Comparison of ENCODE assay signal across 8 cellular contexts in the genomic region with DNA sequence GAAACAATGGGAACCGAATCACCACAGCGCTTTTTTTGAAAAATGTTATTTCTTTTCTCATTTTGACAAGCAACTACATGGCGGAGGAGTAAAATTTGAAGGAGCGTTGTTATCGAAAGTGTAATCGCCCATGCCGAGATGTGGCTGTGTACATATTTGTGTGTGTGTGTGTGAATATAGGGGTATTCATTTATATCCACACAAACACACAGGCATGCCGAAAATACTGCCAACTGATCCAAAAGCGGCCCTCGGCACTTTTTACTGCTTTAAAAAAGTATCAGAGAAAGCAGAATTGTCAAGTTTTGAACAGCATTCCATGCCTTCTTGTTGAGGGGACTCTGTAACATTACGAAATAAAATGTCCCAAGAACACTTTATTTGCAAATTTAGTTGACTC. TPM values are rescaled to one million over a fixed set of nuclear protein-coding genes. Genes with fewer than 3 reads are reported as not detected.
DNase-seq lines count a peak whose midpoint lies in the region; ATAC-seq, FAIRE-seq and TF ChIP-seq lines count a peak whose summit lies in the region.

No MANE protein-coding gene starts in this region.

- peak overlapping the region; percentile 91 for H3K4me3 ChIP-seq in HFF-Myc (replicated peaks; ENCODE audit: low read depth, low read length)
- H3K4me3 ChIP-seq in mucosa of descending colon: peak overlapping the region; percentile 40

- intact Hi-C loops in mucosa of descending colon (cut with DNase I, micrococcal nuclease): loop anchor here in 1 of 2 donors (10.0 kb wide), 1 partner anchor 55 kb away; no protein-coding TSS in a partner anchor

- DNase-seq in A172 (ENCODE audit: low spot score) (peak; percentile 16), HFF-Myc (ENCODE audit: extremely low read depth, low read depth) (no peak), caudate nucleus (lab: John Stamatoyannopoulos, UW) (peak in 6 of 61 donors; percentile 10 to 57 (median 34)), mucosa of descending colon (peak in 1 of 3 donors; percentile 36), NCI-H2227 treated with DMSO at 0.1 percent for 48 hours (lab: John Stamatoyannopoulos, UW) (no peak), GM12892 (ENCODE audit: insufficient read length) (no peak)

- ATAC-seq in mucosa of descending colon (no peak), GM21529 (IDR thresholded peaks at IDR 0.05; ENCODE audit: unreplicated experiment) (no peak), HG02970 (IDR thresholded peaks at IDR 0.05; ENCODE audit: low FRiP score, unreplicated experiment) (no peak)

- H3K27ac ChIP-seq in caudate nucleus (ENCODE audit: low read depth, low read length): peak overlapping the region; percentile 89

- no peak for TF ChIP-seq POLR2A in GM12892 (IDR thresholded peaks at IDR 0.05; ENCODE audit: low read depth, low read length)

- no peaks in the 10 kb centered on the region for H3K36me3 ChIP-seq in mucosa of descending colon (ENCODE audit: low read depth)

- no peaks in the 10 kb centered on the region for H3K9me3 ChIP-seq in mucosa of descending colon

- TF ChIP-seq CTCF in HFF-Myc (IDR thresholded peaks at IDR 0.05; ENCODE audit: low read depth, low read length, missing control alignments): no peak
- TF ChIP-seq CTCF in mucosa of descending colon (IDR thresholded peaks at IDR 0.05): no peak

- FAIRE-seq in GM12892 (lab: Jason Lieb, UNC): no peak

- no peaks in the 10 kb centered on the region for H3K4me1 ChIP-seq in mucosa of descending colon (ENCODE audit: low read depth)

RNA-seq across cellular contexts. Expression of gene PBX1, which starts 1.1 kb away (rescaled TPM):
- 10.0 and 11.7 TPM in 2 replicates for total RNA-seq in A172 (2014; rRNA removed; shearing (Covaris generic))
- 100 to 1,000 TPM in 1 of 3 donors, 10 to 100 TPM in 2; 52.6 to 182 (median 82.8) TPM for total RNA-seq in mucosa of descending colon
- polyA plus RNA-seq in GM12892 (2012; ENCODE audit: missing spikeins): 0.06 TPM
